Comparison of ENCODE assay signal across 20 cellular contexts in the genomic region with DNA sequence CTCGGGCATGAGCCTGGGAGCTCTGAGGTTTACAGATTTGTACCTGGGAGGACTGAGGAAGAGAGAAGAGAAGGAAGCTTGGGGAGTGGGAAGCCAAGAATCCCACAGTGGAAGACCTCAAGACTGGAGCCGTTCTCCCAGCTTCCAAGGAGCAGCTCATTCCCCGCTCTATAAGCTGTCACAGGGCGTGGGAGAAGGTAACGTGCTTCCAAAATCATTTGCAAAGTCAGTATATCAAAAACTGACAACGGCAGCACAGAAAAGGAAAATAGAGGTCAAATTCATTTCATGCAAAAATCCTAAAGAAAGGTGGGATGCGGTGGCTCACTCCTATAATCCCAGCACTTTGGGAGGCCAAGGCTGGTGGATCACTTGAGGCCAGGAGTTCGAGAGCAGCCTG. TPM values are rescaled to one million over a fixed set of nuclear protein-coding genes. Genes with fewer than 3 reads are reported as not detected.
DNase-seq lines count a peak whose midpoint lies in the region; ATAC-seq and TF ChIP-seq lines count a peak whose summit lies in the region.
"Had no signal": no experiment of that assay in that cellular context is flagged by ENCODE, and none has a peak within 500 bp of the region (broad histone marks: within the 10 kb centered on the region; RNA-seq: fewer than 3 reads in every experiment).

No MANE protein-coding gene starts in this region.

- H3K36me3 Mint-ChIP-seq in activated naive CD4-positive, alpha-beta T cell treated with anti-CD3 and anti-CD28 coated beads, Interleukin-2, amount 10 ng/mL, durations not matched to agents 7 days and 5 days: peaks cover 86% of the 10 kb centered on the region
- peaks cover 19% of the 10 kb centered on the region for H3K36me3 Mint-ChIP-seq in activated naive CD4-positive, alpha-beta T cell treated with anti-CD3 and anti-CD28 coated beads for 36 hours (ENCODE audit: low read depth)
- H3K36me3 Mint-ChIP-seq in dendritic cell treated with granulocyte-macrophage colony-stimulating factor and Interleukin-4, amounts not matched to agents 40 ng/mL and 50 ng/mL, for 4 days (ENCODE audit: low read depth): peaks cover 97% of the 10 kb centered on the region
- H3K36me3 Mint-ChIP-seq in stimulated activated memory B cell treated with anti-CD40 and anti-IgM and Interleukin-4, amounts not matched to agents 10 μg/mL and 1 μg/mL and 100 μg/mL, for 72 hours: peaks cover 44% of the 10 kb centered on the region

- H2AFZ ChIP-seq in PC-9: no peak overlapping the region
- H2AFZ ChIP-seq: hepatocyte had no signal

- H3K4me3 ChIP-seq in PC-9: no peak overlapping the region
- H3K4me3 ChIP-seq: hepatocyte, prostate gland, testis had no signal

- no peaks in the 10 kb centered on the region for H4K20me1 ChIP-seq in PC-9 (ENCODE audit: insufficient read depth)

- intact Hi-C loops in activated naive CD4-positive, alpha-beta T cell treated with anti-CD3 and anti-CD28 coated beads for 36 hours (cut with micrococcal nuclease): loop anchor here (1.0 kb wide), 1 partner anchor 8 kb away; no protein-coding TSS in a partner anchor
- intact Hi-C loops in dendritic cell treated with granulocyte-macrophage colony-stimulating factor and Interleukin-4, amounts not matched to agents 40 ng/mL and 50 ng/mL, for 4 days (cut with micrococcal nuclease): no loop called here
- intact Hi-C loops in PC-9 (cut with micrococcal nuclease; ENCODE audit: unreplicated experiment): no loop called here

- H3K36me3 ChIP-seq in KOPT-K1 (ENCODE audit: insufficient read depth, low read length) (peaks cover 9% of the 10 kb centered on the region; the same call in 1 of the 2 replicates), PC-9 (ENCODE audit: low read depth) (no peaks in the 10 kb centered on the region)
- H3K36me3 ChIP-seq: prostate gland had no signal

- CTCF ChIA-PET in activated naive CD4-positive, alpha-beta T cell treated with anti-CD3 and anti-CD28 coated beads, Interleukin-2, amount 10 ng/mL, durations not matched to agents 7 days and 5 days (lab: Charles Lee): interaction anchor here (0.6 kb wide), 1 partner anchor 32 kb away, joined by 3 read pairs; no protein-coding TSS in a partner anchor
- CTCF ChIA-PET in activated naive CD4-positive, alpha-beta T cell treated with anti-CD3 and anti-CD28 coated beads for 36 hours (lab: Charles Lee): interaction anchor here (0.7 to 3.6 kb wide), 4 partner anchors 7 to 63 kb away, joined by 3 to 14 read pairs (median 4); a partner anchor contains a TSS
- CTCF ChIA-PET in PC-9 (lab: Charles Lee): no interaction called here

- H3K27ac ChIP-seq in KOPT-K1 (ENCODE audit: low read depth, low read length, poor library complexity, severe bottlenecking) (peak overlapping the region; percentile 54), PC-9 (no peak overlapping the region)
- H3K27ac ChIP-seq: hepatocyte, KMS-11, prostate gland, RWPE1, testis had no signal

- H3K9me3 ChIP-seq in KOPT-K1 (ENCODE audit: insufficient read depth, low read length, poor library complexity, severe bottlenecking): no peaks in the 10 kb centered on the region
- H3K9me3 ChIP-seq in PC-9 (ENCODE audit: insufficient read depth, low read depth): no peaks in the 10 kb centered on the region
- H3K9me3 ChIP-seq: prostate gland, SK-N-SH, testis had no signal

- H3K27ac Mint-ChIP-seq in activated naive CD4-positive, alpha-beta T cell treated with anti-CD3 and anti-CD28 coated beads, Interleukin-2, amount 10 ng/mL, durations not matched to agents 7 days and 5 days: peak overlapping the region; percentile 91
- H3K27ac Mint-ChIP-seq in activated naive CD4-positive, alpha-beta T cell treated with anti-CD3 and anti-CD28 coated beads for 36 hours: no peak overlapping the region
- peak overlapping the region; percentile 74 for H3K27ac Mint-ChIP-seq in dendritic cell treated with granulocyte-macrophage colony-stimulating factor and Interleukin-4, amounts not matched to agents 40 ng/mL and 50 ng/mL, for 4 days
- peak overlapping the region; percentile 78 for H3K27ac Mint-ChIP-seq in stimulated activated memory B cell treated with anti-CD40 and anti-IgM and Interleukin-4, amounts not matched to agents 10 μg/mL and 1 μg/mL and 100 μg/mL, for 72 hours

- no TSS peak for BruUV-seq in PC-9 (replicated peaks; lab: Mats Ljungman, UMichigan)

- H3K27me3 Mint-ChIP-seq in activated naive CD4-positive, alpha-beta T cell treated with anti-CD3 and anti-CD28 coated beads, Interleukin-2, amount 10 ng/mL, durations not matched to agents 7 days and 5 days: no peaks in the 10 kb centered on the region
- no peaks in the 10 kb centered on the region for H3K27me3 Mint-ChIP-seq in activated naive CD4-positive, alpha-beta T cell treated with anti-CD3 and anti-CD28 coated beads for 36 hours (ENCODE audit: low read depth)
- no peaks in the 10 kb centered on the region for H3K27me3 Mint-ChIP-seq in dendritic cell treated with granulocyte-macrophage colony-stimulating factor and Interleukin-4, amounts not matched to agents 40 ng/mL and 50 ng/mL, for 4 days
- H3K27me3 Mint-ChIP-seq in stimulated activated memory B cell treated with anti-CD40 and anti-IgM and Interleukin-4, amounts not matched to agents 10 μg/mL and 1 μg/mL and 100 μg/mL, for 72 hours: no peaks in the 10 kb centered on the region

- H3K27me3 ChIP-seq in PC-9 (ENCODE audit: insufficient read depth, low read depth): peaks cover 58% of the 10 kb centered on the region
- H3K27me3 ChIP-seq: testis had no signal

- ATAC-seq in stimulated activated memory B cell treated with anti-CD40 and anti-IgM and Interleukin-4, amounts not matched to agents 10 μg/mL and 1 μg/mL and 100 μg/mL, for 72 hours: no peak
- ATAC-seq: esophagus mucosa, left ventricle myocardium superior had no signal

- H3K4me1 Mint-ChIP-seq in activated naive CD4-positive, alpha-beta T cell treated with anti-CD3 and anti-CD28 coated beads, Interleukin-2, amount 10 ng/mL, durations not matched to agents 7 days and 5 days: peaks cover 99% of the 10 kb centered on the region
- H3K4me1 Mint-ChIP-seq in activated naive CD4-positive, alpha-beta T cell treated with anti-CD3 and anti-CD28 coated beads for 36 hours (ENCODE audit: low read depth): peaks cover 92% of the 10 kb centered on the region
- H3K4me1 Mint-ChIP-seq in dendritic cell treated with granulocyte-macrophage colony-stimulating factor and Interleukin-4, amounts not matched to agents 40 ng/mL and 50 ng/mL, for 4 days (ENCODE audit: low read depth): peaks cover 97% of the 10 kb centered on the region
- peaks cover 92% of the 10 kb centered on the region for H3K4me1 Mint-ChIP-seq in stimulated activated memory B cell treated with anti-CD40 and anti-IgM and Interleukin-4, amounts not matched to agents 10 μg/mL and 1 μg/mL and 100 μg/mL, for 72 hours

- TF ChIP-seq CTCF in PC-9 (conservative IDR thresholded peaks at IDR 0.05): no peak

- no peak overlapping the region for H3K4me2 ChIP-seq in PC-9
- H3K4me2 ChIP-seq: hepatocyte, KMS-11, SK-N-SH had no signal

- POLR2A ChIA-PET in PC-9 (lab: Charles Lee; ENCODE audit: unreplicated experiment): interaction anchor here (0.6 kb wide), 1 partner anchor 484 kb away, joined by 26 read pairs; no protein-coding TSS in a partner anchor

- peaks cover 6% of the 10 kb centered on the region for H3K9me3 Mint-ChIP-seq in activated naive CD4-positive, alpha-beta T cell treated with anti-CD3 and anti-CD28 coated beads, Interleukin-2, amount 10 ng/mL, durations not matched to agents 7 days and 5 days
- H3K9me3 Mint-ChIP-seq in activated naive CD4-positive, alpha-beta T cell treated with anti-CD3 and anti-CD28 coated beads for 36 hours: no peaks in the 10 kb centered on the region
- H3K9me3 Mint-ChIP-seq in dendritic cell treated with granulocyte-macrophage colony-stimulating factor and Interleukin-4, amounts not matched to agents 40 ng/mL and 50 ng/mL, for 4 days: no peaks in the 10 kb centered on the region
- H3K9me3 Mint-ChIP-seq in stimulated activated memory B cell treated with anti-CD40 and anti-IgM and Interleukin-4, amounts not matched to agents 10 μg/mL and 1 μg/mL and 100 μg/mL, for 72 hours: no peaks in the 10 kb centered on the region

- no peak overlapping the region for H3K4me3 Mint-ChIP-seq in activated naive CD4-positive, alpha-beta T cell treated with anti-CD3 and anti-CD28 coated beads, Interleukin-2, amount 10 ng/mL, durations not matched to agents 7 days and 5 days
- no peak overlapping the region for H3K4me3 Mint-ChIP-seq in activated naive CD4-positive, alpha-beta T cell treated with anti-CD3 and anti-CD28 coated beads for 36 hours
- H3K4me3 Mint-ChIP-seq in dendritic cell treated with granulocyte-macrophage colony-stimulating factor and Interleukin-4, amounts not matched to agents 40 ng/mL and 50 ng/mL, for 4 days: no peak overlapping the region
- H3K4me3 Mint-ChIP-seq in stimulated activated memory B cell treated with anti-CD40 and anti-IgM and Interleukin-4, amounts not matched to agents 10 μg/mL and 1 μg/mL and 100 μg/mL, for 72 hours: no peak overlapping the region

- no peaks in the 10 kb centered on the region for H3K79me2 ChIP-seq in PC-9 (ENCODE audit: low read depth)
- H3K79me2 ChIP-seq: hepatocyte had no signal

- H3K9me2 ChIP-seq in PC-9 (ENCODE audit: insufficient read depth): no peaks in the 10 kb centered on the region
- H3K9me2 ChIP-seq: SK-N-SH had no signal

- DNase-seq in activated naive CD4-positive, alpha-beta T cell treated with anti-CD3 and anti-CD28 coated beads, Interleukin-2, amount 10 ng/mL, durations not matched to agents 7 days and 5 days: no peak
- no peak for DNase-seq in activated naive CD4-positive, alpha-beta T cell treated with anti-CD3 and anti-CD28 coated beads for 36 hours
- DNase-seq in PC-9 (no peak), iPS-NIHi11 (ENCODE audit: low spot score) (no peak), NCI-H446 (lab: John Stamatoyannopoulos, UW) (no peak)
- DNase-seq: activated CD4-positive, alpha-beta T cell treated with anti-CD3 and anti-CD28 coated beads for 4 hours; effector CD8-positive, alpha-beta T cell; left ventricle myocardium superior; NCI-H1694; SK-N-SH; testis had no signal

- no peaks in the 10 kb centered on the region for H3F3A ChIP-seq in PC-9 (ENCODE audit: insufficient read depth, low read depth)

- H3K4me1 ChIP-seq in PC-9 (replicated peaks; ENCODE audit: insufficient read depth): no peaks in the 10 kb centered on the region
- H3K4me1 ChIP-seq: prostate gland, testis had no signal

RNA-seq across cellular contexts. Expression of a gene that starts 7.8 kb away (rescaled TPM):
- total RNA-seq in activated naive CD4-positive, alpha-beta T cell treated with anti-CD3 and anti-CD28 coated beads for 36 hours: 10 to 100 TPM; 15.9 to 18.1 TPM
- not detected in 2 replicates for total RNA-seq in PC-9 (2021)
- total RNA-seq: chondrocyte had no signal

Comparison
In these comparisons a context has a peak if more than half of its experiments do, and no peak if none do; other contexts are left out.
1. RNA of a gene that starts 7.8 kb away (total RNA-seq): 15.9 to 18.1 TPM in activated naive CD4-positive, alpha-beta T cell treated with anti-CD3 and anti-CD28 coated beads for 36 hours; not detected in PC-9; every median in the first group is over 10 times any median in the second.